Comparison of ENCODE assay signal across 1 cellular context in genomic region chr17:7394452-7395191, GRCh38.
TF ChIP-seq lines count a peak whose summit lies in the region.

TSS of gene PLSCR3 (minus strand) at chr17:7394525. CDS start at chr17:7394110, 415 bp downstream.

TF ChIP-seq in HepG2, 621 proteins besides CTCF, POLR2A, EP300 and RAD21 (continued from another document and continues in another):
- no peak for TF ChIP-seq AHDC1 (CRISPR knock-in tag; IDR thresholded peaks at IDR 0.05; ENCODE audit: borderline replicate concordance)
- no peak for TF ChIP-seq ZFAT (CRISPR knock-in tag; conservative IDR thresholded peaks at IDR 0.05)
- no peak for TF ChIP-seq TRAFD1 (CRISPR knock-in tag; IDR thresholded peaks at IDR 0.05; ENCODE audit: borderline replicate concordance)
- no peak for TF ChIP-seq ZMYM2 (CRISPR knock-in tag; IDR thresholded peaks at IDR 0.05)
- TF ChIP-seq CEBPZ (IDR thresholded peaks at IDR 0.05; ENCODE audit: low read length), result no peak
- TF ChIP-seq NPAS2 (CRISPR knock-in tag; IDR thresholded peaks at IDR 0.05; ENCODE audit: borderline replicate concordance), result no peak
- no peak for TF ChIP-seq RERE (CRISPR knock-in tag; IDR thresholded peaks at IDR 0.05; ENCODE audit: low read depth)
- no peak for TF ChIP-seq ZMYM4 (CRISPR knock-in tag; IDR thresholded peaks at IDR 0.05)
- no peak for TF ChIP-seq ZSCAN5A (CRISPR knock-in tag; IDR thresholded peaks at IDR 0.05; ENCODE audit: borderline replicate concordance)
- no peak for TF ChIP-seq LRRFIP1 (CRISPR knock-in tag; conservative IDR thresholded peaks at IDR 0.05)
- no peak for TF ChIP-seq SNAPC5 (CRISPR knock-in tag; IDR thresholded peaks at IDR 0.05; ENCODE audit: borderline replicate concordance)
- TF ChIP-seq IRX3 (CRISPR knock-in tag; IDR thresholded peaks at IDR 0.05; ENCODE audit: borderline replicate concordance, low read depth), result peak; percentile 27; the same call in 1 of the 2 replicates
- TF ChIP-seq ARID2 (CRISPR knock-in tag; IDR thresholded peaks at IDR 0.05; ENCODE audit: borderline replicate concordance), result no peak
- no peak for TF ChIP-seq ZNF512B (CRISPR knock-in tag; IDR thresholded peaks at IDR 0.05; ENCODE audit: borderline replicate concordance)
- TF ChIP-seq SMAD1 (CRISPR knock-in tag; IDR thresholded peaks at IDR 0.05; ENCODE audit: borderline replicate concordance, low read depth), result no peak
- TF ChIP-seq PAX8 (CRISPR knock-in tag; IDR thresholded peaks at IDR 0.05; ENCODE audit: borderline replicate concordance), result 0 out of 2 replicates have a peak, but pooled peaks have one; percentile 15
- 0 out of 2 replicates have a peak, but pooled peaks have one; percentile 58 for TF ChIP-seq ZNF501 (CRISPR knock-in tag; IDR thresholded peaks at IDR 0.05)
- no peak for TF ChIP-seq ZFP36 (IDR thresholded peaks at IDR 0.05; ENCODE audit: borderline replicate concordance, low read depth, low read length, partially characterized antibody)
- TF ChIP-seq RFXANK (CRISPR knock-in tag; IDR thresholded peaks at IDR 0.05), result no peak
- no peak for TF ChIP-seq ZNF101 (CRISPR knock-in tag; IDR thresholded peaks at IDR 0.05; ENCODE audit: borderline replicate concordance, low read depth)
- no peak for TF ChIP-seq ZNF3 (CRISPR knock-in tag; IDR thresholded peaks at IDR 0.05)
- TF ChIP-seq FOXP1 (IDR thresholded peaks at IDR 0.05), result no peak
- TF ChIP-seq FOXP1 (CRISPR knock-in tag; IDR thresholded peaks at IDR 0.05), result no peak
- TF ChIP-seq ZNF230 (CRISPR knock-in tag; IDR thresholded peaks at IDR 0.05), result no peak
- TF ChIP-seq ZNF781 (CRISPR knock-in tag; IDR thresholded peaks at IDR 0.05; ENCODE audit: borderline replicate concordance, not compliant biosample characterization), result peak; percentile 52
- no peak for TF ChIP-seq ZNF44 (CRISPR knock-in tag; IDR thresholded peaks at IDR 0.05)
- TF ChIP-seq RXRA (CRISPR knock-in tag; IDR thresholded peaks at IDR 0.05), result peak; percentile 73
- TF ChIP-seq ZFP1 (CRISPR knock-in tag; IDR thresholded peaks at IDR 0.05), result no peak
